27 cellular contexts compared by ENCODE assay signal in the genomic region with DNA sequence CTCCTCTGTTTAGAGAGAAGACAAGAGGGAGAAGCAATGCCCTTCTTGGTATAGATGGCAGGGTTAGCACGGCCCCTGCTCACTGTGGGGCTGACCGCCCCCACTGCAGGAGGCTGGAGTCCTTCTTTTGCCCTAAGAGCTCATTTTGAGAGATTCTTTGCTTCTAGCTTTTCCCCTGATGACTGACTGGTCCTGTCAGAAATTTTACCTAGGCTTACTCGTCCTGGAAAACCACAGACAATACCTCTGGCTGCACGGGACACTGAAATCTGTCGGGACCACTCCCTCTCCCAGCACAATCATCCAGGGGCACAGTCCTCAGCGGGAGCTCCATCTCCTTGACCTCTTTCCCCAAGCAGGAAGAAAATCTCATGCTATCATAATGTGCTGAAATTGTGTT.
"Had no signal": no experiment of that assay in that cellular context is flagged by ENCODE, and none has a peak within 500 bp of the region (broad histone marks: within the 10 kb centered on the region; RNA-seq: fewer than 3 reads in every experiment).

No MANE protein-coding gene starts in this region.

- H3K36me3 ChIP-seq: brain microvascular endothelial cell had no signal

- H3K9me3 Mint-ChIP-seq: activated CD4-positive, alpha-beta memory T cell treated with anti-CD3 and anti-CD28 coated beads, Interleukin-2, amount 10 ng/mL, durations not matched to agents 7 days and 5 days; activated naive CD4-positive, alpha-beta T cell treated with anti-CD3 and anti-CD28 coated beads for 36 hours; activated T-helper 17 cell treated with anti-CD3 and anti-CD28 coated beads, Interleukin-2, amount 50 U/mL, for 72 hours had no signal

- ATAC-seq: activated CD4-positive, alpha-beta T cell treated with anti-CD3 and anti-CD28 coated beads for 36 hours; activated T-helper 17 cell treated with anti-CD3 and anti-CD28 coated beads, Interleukin-2, amount 50 U/mL, for 72 hours; Panc1; Right ventricle myocardium inferior had no signal

- H3K27me3 ChIP-seq: brain microvascular endothelial cell had no signal

- H3K27ac Mint-ChIP-seq: activated CD4-positive, alpha-beta memory T cell treated with anti-CD3 and anti-CD28 coated beads, Interleukin-2, amount 10 ng/mL, durations not matched to agents 7 days and 5 days; activated CD4-positive, alpha-beta T cell treated with anti-CD3 and anti-CD28 coated beads for 36 hours; activated naive CD4-positive, alpha-beta T cell treated with anti-CD3 and anti-CD28 coated beads for 36 hours; activated naive CD8-positive, alpha-beta T cell; activated T-helper 17 cell treated with anti-CD3 and anti-CD28 coated beads, Interleukin-2, amount 50 U/mL, for 72 hours had no signal

- H3K4me3 ChIP-seq: SK-N-MC had no signal

- H3K4me3 Mint-ChIP-seq: activated CD4-positive, alpha-beta memory T cell treated with anti-CD3 and anti-CD28 coated beads, Interleukin-2, amount 10 ng/mL, durations not matched to agents 7 days and 5 days; activated CD4-positive, alpha-beta T cell treated with anti-CD3 and anti-CD28 coated beads for 36 hours; activated naive CD4-positive, alpha-beta T cell treated with anti-CD3 and anti-CD28 coated beads for 36 hours; activated naive CD8-positive, alpha-beta T cell; activated T-helper 17 cell treated with anti-CD3 and anti-CD28 coated beads, Interleukin-2, amount 50 U/mL, for 72 hours had no signal

- DNase-seq: activated CD4-positive, alpha-beta memory T cell treated with anti-CD3 and anti-CD28 coated beads, Interleukin-2, amount 10 ng/mL, durations not matched to agents 7 days and 5 days; activated CD4-positive, alpha-beta T cell treated with anti-CD3 and anti-CD28 coated beads for 36 hours; activated CD4-positive, alpha-beta T cell treated with anti-CD3 and anti-CD28 coated beads, Interleukin-2, amount 50 U/mL, for 1 hour; activated CD4-positive, CD25-positive, alpha-beta regulatory T cell; activated gamma-delta T cell; activated naive CD4-positive, alpha-beta T cell treated with anti-CD3 and anti-CD28 coated beads for 36 hours; activated T-cell treated with anti-CD3 and anti-CD28 coated beads for 4 hours; activated T-cell treated with anti-CD3 and anti-CD28 coated beads, Interleukin-2, amount 50 U/mL, for 48 hours; amygdala; brain microvascular endothelial cell; Kasumi-1; NCI-H1048; NCI-H146; NCI-H1930; NCI-H2171; NCI-H2227 treated with DMSO at 0.1 percent for 48 hours; NCI-H526 treated with DMSO at 0.1 percent for 48 hours; NCI-H82; OCI-M1; RPMI8226; T-helper 1 cell had no signal

- H3K27ac ChIP-seq: brain microvascular endothelial cell, SK-N-MC, VCaP had no signal

- H3K36me3 Mint-ChIP-seq: activated naive CD8-positive, alpha-beta T cell had no signal
